In the genomic region with DNA sequence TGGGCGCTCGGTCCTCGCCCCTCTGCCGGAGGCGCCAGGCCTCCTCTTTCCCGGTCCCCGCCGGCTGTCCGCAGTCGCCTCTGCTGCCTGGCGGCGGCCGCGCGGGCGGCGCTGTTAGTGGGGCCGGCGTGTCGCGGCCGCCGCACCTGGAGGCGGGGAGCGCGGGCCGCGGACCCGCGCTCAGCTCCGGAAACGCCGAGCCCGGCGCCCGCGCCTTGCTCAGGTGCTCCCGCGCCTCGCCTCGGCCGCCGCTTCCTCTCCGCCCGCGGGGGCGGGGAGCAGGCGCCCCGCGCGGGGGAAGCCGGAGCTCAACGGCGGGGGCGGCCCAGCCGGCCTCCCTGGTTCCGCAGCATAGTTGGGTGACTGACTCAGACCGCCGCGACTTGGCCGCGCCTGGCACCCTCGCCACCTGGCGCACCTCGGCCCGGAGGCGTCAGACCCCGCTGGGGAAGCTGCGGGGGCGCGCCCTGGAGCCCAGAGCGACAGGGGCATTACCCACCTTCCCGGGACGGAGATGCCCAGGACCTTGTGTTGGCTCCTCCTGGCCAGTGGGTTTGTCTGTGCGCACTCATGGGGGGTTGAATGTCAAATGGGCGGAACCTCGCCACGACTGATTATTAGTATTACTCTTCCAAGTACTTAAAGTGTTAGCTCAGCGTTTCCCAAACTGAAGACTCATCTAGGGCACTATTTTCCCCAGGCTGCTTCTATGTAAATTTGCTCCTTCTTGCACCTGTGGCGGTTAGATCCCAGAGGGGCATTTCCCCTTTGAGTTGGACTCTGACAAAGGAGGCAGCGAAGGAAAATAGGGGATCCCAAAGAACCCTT, we compare ENCODE assay signal across 8 cellular contexts. TPM values are rescaled to one million over a fixed set of nuclear protein-coding genes. Genes with fewer than 3 reads are reported as not detected.
DNase-seq lines count a peak whose midpoint lies in the region; ATAC-seq and TF ChIP-seq lines count a peak whose summit lies in the region.

A gene with protein sequence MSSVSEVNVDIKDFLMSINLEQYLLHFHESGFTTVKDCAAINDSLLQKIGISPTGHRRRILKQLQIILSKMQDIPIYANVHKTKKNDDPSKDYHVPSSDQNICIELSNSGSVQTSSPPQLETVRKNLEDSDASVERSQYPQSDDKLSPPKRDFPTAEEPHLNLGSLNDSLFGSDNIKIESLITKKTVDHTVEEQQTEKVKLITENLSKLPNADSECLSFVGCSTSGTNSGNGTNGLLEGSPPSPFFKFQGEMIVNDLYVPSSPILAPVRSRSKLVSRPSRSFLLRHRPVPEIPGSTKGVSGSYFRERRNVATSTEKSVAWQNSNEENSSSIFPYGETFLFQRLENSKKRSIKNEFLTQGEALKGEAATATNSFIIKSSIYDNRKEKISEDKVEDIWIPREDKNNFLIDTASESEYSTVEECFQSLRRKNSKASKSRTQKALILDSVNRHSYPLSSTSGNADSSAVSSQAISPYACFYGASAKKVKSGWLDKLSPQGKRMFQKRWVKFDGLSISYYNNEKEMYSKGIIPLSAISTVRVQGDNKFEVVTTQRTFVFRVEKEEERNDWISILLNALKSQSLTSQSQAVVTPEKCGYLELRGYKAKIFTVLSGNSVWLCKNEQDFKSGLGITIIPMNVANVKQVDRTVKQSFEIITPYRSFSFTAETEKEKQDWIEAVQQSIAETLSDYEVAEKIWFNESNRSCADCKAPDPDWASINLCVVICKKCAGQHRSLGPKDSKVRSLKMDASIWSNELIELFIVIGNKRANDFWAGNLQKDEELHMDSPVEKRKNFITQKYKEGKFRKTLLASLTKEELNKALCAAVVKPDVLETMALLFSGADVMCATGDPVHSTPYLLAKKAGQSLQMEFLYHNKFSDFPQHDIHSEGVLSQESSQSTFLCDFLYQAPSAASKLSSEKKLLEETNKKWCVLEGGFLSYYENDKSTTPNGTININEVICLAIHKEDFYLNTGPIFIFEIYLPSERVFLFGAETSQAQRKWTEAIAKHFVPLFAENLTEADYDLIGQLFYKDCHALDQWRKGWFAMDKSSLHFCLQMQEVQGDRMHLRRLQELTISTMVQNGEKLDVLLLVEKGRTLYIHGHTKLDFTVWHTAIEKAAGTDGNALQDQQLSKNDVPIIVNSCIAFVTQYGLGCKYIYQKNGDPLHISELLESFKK (N-terminal part only) (minus strand): TSS at position 258 of the 828 bp plus-strand sequence. CDS start 15,028 bp downstream, outside the sequence.

- peak within 1 kb of the TSS; percentile 96 for H3K4me3 Mint-ChIP-seq in CD14-positive monocyte

- H3K4me3 ChIP-seq in heart right ventricle (peak within 1 kb of the TSS; percentile 11 to 73 (median 64)), psoas muscle (peak within 1 kb of the TSS; percentile 65), urinary bladder (ENCODE audit: low read depth, low read length) (peak within 1 kb of the TSS; percentile 65)

- H3K27ac ChIP-seq in heart right ventricle = peak within 1 kb of the TSS in 8 of 10 donors; percentile 42 to 97 (median 79)
- H3K27ac ChIP-seq in psoas muscle = no peak within 1 kb of the TSS
- H3K27ac ChIP-seq in urinary bladder (ENCODE audit: low read depth) = peak within 1 kb of the TSS; percentile 91

- TF ChIP-seq CTCF in CD14-positive monocyte (IDR thresholded peaks at IDR 0.05) (no peak), heart right ventricle (IDR thresholded peaks at IDR 0.05) (peak in 1 of 9 donors; percentile 20), psoas muscle (IDR thresholded peaks at IDR 0.05) (no peak)

- 2 to 3% methylated on average over 65 to 81 of the region's 81 CpGs for WGBS in heart right ventricle, 2 donors
- WGBS in psoas muscle, 3 donors = 2 to 4% (median 3%) methylated on average over 38 to 78 of the region's 81 CpGs
- 2% methylated on average over 81 of the region's 81 CpGs for WGBS in urinary bladder

- H3K27ac Mint-ChIP-seq in CD14-positive monocyte = peak within 1 kb of the TSS; percentile 79 to 94 (median 90)

- intact Hi-C loops in CD14-positive monocyte (cut with micrococcal nuclease) = loop anchor here (5.0 to 10.0 kb wide), 2 partner anchors 78 to 80 kb away; no protein-coding TSS in a partner anchor
- intact Hi-C loops in heart right ventricle (cut with DNase I) = no loop called here
- intact Hi-C loops in psoas muscle (cut with DNase I) = no loop called here

- H3K27me3 ChIP-seq in heart right ventricle (peaks cover 0 to 24% (median 0%) of the 10 kb centered on the region in 7 donors), psoas muscle (ENCODE audit: insufficient read depth in 3 of 3, low read length in 2 of 3) (peaks cover 0 to 6% (median 2%) of the 10 kb centered on the region in 3 donors)

- peaks cover 0 to 3% (median 0%) of the 10 kb centered on the region in 7 donors for H3K9me3 Mint-ChIP-seq in CD14-positive monocyte

- H3K27me3 Mint-ChIP-seq in CD14-positive monocyte (ENCODE audit: low read depth in 3 of 3) = peaks cover 0 to 10% (median 4%) of the 10 kb centered on the region in 3 donors

- H3K36me3 ChIP-seq in heart right ventricle = no peaks in the 10 kb centered on the region
- H3K36me3 ChIP-seq in psoas muscle (ENCODE audit: insufficient read depth in 1 of 2, low read depth in 1 of 2) = no peaks in the 10 kb centered on the region
- H3K36me3 ChIP-seq in urinary bladder (ENCODE audit: insufficient read depth) = no peaks in the 10 kb centered on the region

- peaks cover 0 to under 1% of the 10 kb centered on the region in 2 donors for H3K36me3 Mint-ChIP-seq in CD14-positive monocyte

- H3K4me1 ChIP-seq in heart right ventricle = peaks cover 0 to 35% (median 6%) of the 10 kb centered on the region in 9 donors
- no peaks in the 10 kb centered on the region for H3K4me1 ChIP-seq in psoas muscle
- H3K4me1 ChIP-seq in urinary bladder (ENCODE audit: insufficient read depth) = no peaks in the 10 kb centered on the region

- in situ Hi-C loops in SK-MEL-5 (cut with HindIII; ENCODE audit: low pct_unique_long_range_greater_than_20kb, low sequenced_read_pairs) = no loop called here

- H3K9me3 ChIP-seq in heart right ventricle (no peaks in the 10 kb centered on the region), psoas muscle (no peaks in the 10 kb centered on the region)

- ATAC-seq in GM19328 (IDR thresholded peaks at IDR 0.05; ENCODE audit: unreplicated experiment) = peak; percentile 62
- ATAC-seq in HG03469 (IDR thresholded peaks at IDR 0.05; ENCODE audit: unreplicated experiment) = peak; percentile 37
- ATAC-seq in heart right ventricle = peak; percentile 45 to 74 (median 66)
- peak in 2 of 4 donors; percentile 61 to 76 for ATAC-seq in psoas muscle

- H3K4me1 Mint-ChIP-seq in CD14-positive monocyte = peaks cover 32% of the 10 kb centered on the region

- peak; percentile 50 for DNase-seq in CD14-positive monocyte (ENCODE audit: low spot score)
- DNase-seq in SK-MEL-5 (ENCODE audit: low read depth, low spot score) = peak; percentile 50
- DNase-seq in activated naive CD4-positive, alpha-beta T cell treated with anti-CD3 and anti-CD28 coated beads, Interleukin-2, amount 50 U/mL, for 16 hours = peak; percentile 74
- peak; percentile 31 to 45 for DNase-seq in heart right ventricle
- DNase-seq in psoas muscle = peak; percentile 55 to 60

RNA-seq across cellular contexts. Expression of the gene that starts here (rescaled TPM):
- 1 to 10 TPM; 4.6 to 5.6 TPM for polyA plus RNA-seq in CD14-positive monocyte
- total RNA-seq in SK-MEL-5 (2014; rRNA removed; shearing (Covaris generic)) = 8.3 and 14.4 TPM in 2 replicates
- polyA plus RNA-seq in SK-MEL-5 (2015; cell fraction: cytosol; rRNA removed) = 2.0 and 2.8 TPM in 2 replicates
- 16.6 and 22.8 TPM in 2 replicates for polyA plus RNA-seq in SK-MEL-5 (2015; cell fraction: nucleus; rRNA removed)
- 1 to 10 TPM; 1.5 to 6.9 (median 3.3) TPM for total RNA-seq in heart right ventricle
- under 1 TPM; 0.19 to 0.51 TPM for polyA plus RNA-seq in heart right ventricle
- 1 to 10 TPM; 1.4 to 2.7 (median 1.5) TPM for total RNA-seq in psoas muscle
- under 1 TPM; 0.11 to 0.22 (median 0.21) TPM for polyA plus RNA-seq in psoas muscle
- total RNA-seq in urinary bladder = 34.1 TPM
- 1.5 TPM for polyA plus RNA-seq in urinary bladder

Comparison
In these comparisons a context has a peak if more than half of its experiments do, and no peak if none do; other contexts are left out.
1. intact Hi-C loops: an anchor here in CD14-positive monocyte (5.0 to 10.0 kb wide); none called in heart right ventricle and psoas muscle.